Comparison of ENCODE assay signal across 13 cellular contexts in the genomic region with DNA sequence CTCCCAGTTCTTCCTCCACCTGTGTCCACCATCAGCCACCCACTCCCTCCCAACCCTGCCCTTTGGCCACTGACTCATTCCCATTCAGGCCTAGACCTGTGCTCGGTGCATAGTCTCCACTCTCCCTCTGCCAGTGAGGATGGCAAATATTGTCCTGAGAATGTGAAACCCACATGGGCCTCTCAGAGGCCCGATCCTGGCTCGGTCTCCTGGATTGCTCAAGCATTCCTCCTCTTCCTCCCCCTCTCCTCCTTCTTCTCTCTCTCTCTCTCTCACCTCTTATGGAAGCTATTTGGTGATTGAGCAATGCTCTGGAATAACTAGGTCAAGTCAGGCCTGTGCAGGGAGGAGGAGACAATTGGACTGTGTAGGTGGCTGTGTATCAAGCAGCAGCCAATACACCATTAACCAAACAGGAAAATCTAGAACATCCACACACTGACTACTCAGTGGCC.
DNase-seq lines count a peak whose midpoint lies in the region; ATAC-seq, FAIRE-seq and TF ChIP-seq lines count a peak whose summit lies in the region.
"Had no signal": no experiment of that assay in that cellular context is flagged by ENCODE, and none has a peak within 500 bp of the region (broad histone marks: within the 10 kb centered on the region; RNA-seq: fewer than 3 reads in every experiment).

No MANE protein-coding gene starts in this region.

- H3K27ac Mint-ChIP-seq in glutamatergic neuron (ENCODE audit: unreplicated experiment): no peak overlapping the region
- H3K27ac Mint-ChIP-seq in stimulated activated naive B cell treated with anti-CD40 and anti-IgM and Interleukin-4, amounts not matched to agents 10 μg/mL and 1 μg/mL and 100 μg/mL, for 72 hours: no peak overlapping the region
- H3K27ac Mint-ChIP-seq: HFFc6, memory B cell had no signal

- peaks cover 7% of the 10 kb centered on the region for H3K4me1 Mint-ChIP-seq in glutamatergic neuron (ENCODE audit: low read depth, unreplicated experiment)
- H3K4me1 Mint-ChIP-seq in stimulated activated naive B cell treated with anti-CD40 and anti-IgM and Interleukin-4, amounts not matched to agents 10 μg/mL and 1 μg/mL and 100 μg/mL, for 72 hours: no peaks in the 10 kb centered on the region
- H3K4me1 Mint-ChIP-seq: memory B cell had no signal

- H3K4me1 ChIP-seq in thyroid gland: peaks cover 30 to 39% of the 10 kb centered on the region in 2 donors

- 23 to 32% methylated on average over 3 of the region's 3 CpGs for WGBS in thyroid gland, 2 donors

- peaks cover 7% of the 10 kb centered on the region for H3K36me3 Mint-ChIP-seq in glutamatergic neuron (ENCODE audit: unreplicated experiment)
- H3K36me3 Mint-ChIP-seq in stimulated activated naive B cell treated with anti-CD40 and anti-IgM and Interleukin-4, amounts not matched to agents 10 μg/mL and 1 μg/mL and 100 μg/mL, for 72 hours: no peaks in the 10 kb centered on the region
- H3K36me3 Mint-ChIP-seq: memory B cell had no signal

- FAIRE-seq in frontal cortex (lab: Jason Lieb, UNC): no peak

- no peaks in the 10 kb centered on the region for H3K27me3 ChIP-seq in thyroid gland

- no peak overlapping the region for H3K4me3 ChIP-seq in thyroid gland (replicated peaks in 1 of 3)
- H3K4me3 ChIP-seq: dorsolateral prefrontal cortex had no signal

- TF ChIP-seq CTCF in thyroid gland (IDR thresholded peaks at IDR 0.05) (peak in 1 of 6 experiments; percentile 3), glutamatergic neuron (IDR thresholded peaks at IDR 0.05; ENCODE audit: partially characterized antibody, unreplicated experiment) (no peak)

- intact Hi-C loops in left colon (cut with DNase I, micrococcal nuclease) (no loop called here), thyroid gland (cut with DNase I) (no loop called here)

- no peaks in the 10 kb centered on the region for H3K9me3 ChIP-seq in thyroid gland

- H3K27me3 Mint-ChIP-seq in glutamatergic neuron (ENCODE audit: unreplicated experiment): peaks cover 5% of the 10 kb centered on the region
- peaks cover under 1 to 14% of the 10 kb centered on the region in 2 donors for H3K27me3 Mint-ChIP-seq in stimulated activated naive B cell treated with anti-CD40 and anti-IgM and Interleukin-4, amounts not matched to agents 10 μg/mL and 1 μg/mL and 100 μg/mL, for 72 hours

- ATAC-seq in left colon (peak; percentile 92), GM21723 (IDR thresholded peaks at IDR 0.05; ENCODE audit: unreplicated experiment) (no peak)
- no peak for ATAC-seq in stimulated activated naive B cell treated with anti-CD40 and anti-IgM and Interleukin-4, amounts not matched to agents 10 μg/mL and 1 μg/mL and 100 μg/mL, for 72 hours (replicated peaks)

- TF ChIP-seq POLR2A in thyroid gland (IDR thresholded peaks at IDR 0.05): no peak

- H3K4me3 Mint-ChIP-seq in glutamatergic neuron (ENCODE audit: unreplicated experiment): no peak overlapping the region
- H3K4me3 Mint-ChIP-seq in stimulated activated naive B cell treated with anti-CD40 and anti-IgM and Interleukin-4, amounts not matched to agents 10 μg/mL and 1 μg/mL and 100 μg/mL, for 72 hours: no peak overlapping the region
- H3K4me3 Mint-ChIP-seq: HFFc6, memory B cell had no signal

- no peaks in the 10 kb centered on the region for H3K36me3 ChIP-seq in thyroid gland

- H3K9me3 Mint-ChIP-seq in glutamatergic neuron (ENCODE audit: unreplicated experiment): no peaks in the 10 kb centered on the region
- no peaks in the 10 kb centered on the region for H3K9me3 Mint-ChIP-seq in stimulated activated naive B cell treated with anti-CD40 and anti-IgM and Interleukin-4, amounts not matched to agents 10 μg/mL and 1 μg/mL and 100 μg/mL, for 72 hours
- H3K9me3 Mint-ChIP-seq: HFFc6, memory B cell had no signal

- H3K27ac ChIP-seq in thyroid gland: peak overlapping the region; percentile 55 to 68 (median 61)

- DNase-seq in HPDE6-E6E7 (ENCODE audit: extremely low spot score): peak; percentile 95
- peak; percentile 50 for DNase-seq in dedifferentiated amniotic fluid mesenchymal stem cell (ENCODE audit: extremely low spot score)
- DNase-seq in left colon: peak in 1 of 2 donors; percentile 9
- peak; percentile 74 to 75 for DNase-seq in thyroid gland
- DNase-seq in glutamatergic neuron: no peak
- no peak for DNase-seq in stimulated activated naive B cell treated with anti-CD40 and anti-IgM and Interleukin-4, amounts not matched to agents 10 μg/mL and 1 μg/mL and 100 μg/mL, for 72 hours
- DNase-seq in frontal cortex (ENCODE audit: low spot score in 2 of 2): no peak
- DNase-seq: activated gamma-delta T cell treated with Interleukin-2 at 50 U/mL for 16 hours, dorsolateral prefrontal cortex, HFFc6, NCI-H2029 had no signal

Comparison
In these comparisons a context has a peak if more than half of its experiments do, and no peak if none do; other contexts are left out.
1. DNase-seq: peak in HPDE6-E6E7 (single experiment), dedifferentiated amniotic fluid mesenchymal stem cell (single experiment) and thyroid gland (2 of 2); none in glutamatergic neuron (single experiment), stimulated activated naive B cell treated with anti-CD40 and anti-IgM and Interleukin-4, amounts not matched to agents 10 μg/mL and 1 μg/mL and 100 μg/mL, for 72 hours (single experiment) and frontal cortex (0 of 2).